Comparison of ENCODE assay signal across 22 cellular contexts in the genomic region with DNA sequence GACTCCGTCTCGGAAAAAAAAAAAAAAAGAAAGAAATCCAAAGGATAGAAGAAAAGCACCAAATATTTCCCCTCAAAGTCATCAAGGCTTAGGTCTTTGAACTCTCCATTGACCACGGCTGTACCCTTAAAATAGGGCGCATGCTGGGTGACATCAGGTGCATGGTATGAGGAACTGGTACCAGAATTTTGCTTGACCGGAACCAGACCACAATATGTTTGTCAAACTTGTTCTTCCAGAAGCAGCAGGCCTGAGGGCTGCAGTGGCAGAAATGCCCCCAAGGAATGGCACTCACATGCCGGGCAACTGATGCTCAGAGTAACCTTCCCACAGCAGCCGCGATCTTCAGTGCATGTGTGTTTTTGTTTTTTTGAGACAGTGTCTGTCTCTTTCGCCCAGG. TPM values are rescaled to one million over a fixed set of nuclear protein-coding genes. Genes with fewer than 3 reads are reported as not detected.
DNase-seq lines count a peak whose midpoint lies in the region; ATAC-seq and TF ChIP-seq lines count a peak whose summit lies in the region.
"Had no signal": no experiment of that assay in that cellular context is flagged by ENCODE, and none has a peak within 500 bp of the region (broad histone marks: within the 10 kb centered on the region; RNA-seq: fewer than 3 reads in every experiment).

No MANE protein-coding gene starts in this region.

- peaks cover 0 to 27% of the 10 kb centered on the region in 2 donors for H3K36me3 ChIP-seq in left lung

- DNase-seq in HK-2 (ENCODE audit: unreplicated experiment) (peak; percentile 36), astrocyte of the hippocampus (ENCODE audit: low read depth, low spot score) (peak; percentile 58), left lung (peak in 1 of 2 donors; percentile 44), ureter (ENCODE audit: low spot score) (peak; percentile 77), SHP77 (lab: John Stamatoyannopoulos, UW) (no peak), H4 (ENCODE audit: low spot score) (no peak)
- DNase-seq in activated naive CD4-positive, alpha-beta T cell treated with anti-CD3 and anti-CD28 coated beads, Interleukin-2, amount 10 ng/mL, durations not matched to agents 7 days and 5 days: no peak
- DNase-seq: activated CD4-positive, alpha-beta memory T cell treated with anti-CD3 and anti-CD28 coated beads for 36 hours; activated naive CD8-positive, alpha-beta T cell treated with anti-CD3 and anti-CD28 coated beads, Interleukin-2, amount 10 ng/mL, durations not matched to agents 7 days and 5 days; activated T-cell treated with anti-CD3 and anti-CD28 coated beads, Interleukin-2, amount 50 U/mL, for 1 hour; dermis blood vessel endothelial cell; glutamatergic neuron; left ventricle myocardium superior; MV-4-11; naive thymus-derived CD4-positive, alpha-beta T cell; NCI-H187 treated with DMSO at 0.1 percent for 48 hours; NCI-H446; stimulated activated CD4-positive, alpha-beta T cell treated with anti-CD3 and anti-CD28 coated beads, Interleukin-2, amount 100 ng/mL, for 48 hours; WERI-Rb-1 had no signal

- H3K27ac Mint-ChIP-seq in activated naive CD4-positive, alpha-beta T cell treated with anti-CD3 and anti-CD28 coated beads, Interleukin-2, amount 10 ng/mL, durations not matched to agents 7 days and 5 days: no peak overlapping the region
- H3K27ac Mint-ChIP-seq: activated CD4-positive, alpha-beta memory T cell treated with anti-CD3 and anti-CD28 coated beads for 36 hours; activated naive CD8-positive, alpha-beta T cell treated with anti-CD3 and anti-CD28 coated beads, Interleukin-2, amount 10 ng/mL, durations not matched to agents 7 days and 5 days; IgD-negative memory B cell; naive thymus-derived CD4-positive, alpha-beta T cell had no signal

- no peaks in the 10 kb centered on the region for H3K27me3 ChIP-seq in left lung
- H3K27me3 ChIP-seq: BLaER1 had no signal

- peak; percentile 81 for ATAC-seq in left lung
- ATAC-seq: left ventricle myocardium superior; naive thymus-derived CD4-positive, alpha-beta T cell; Right ventricle myocardium inferior had no signal

- TF ChIP-seq CTCF in left lung (IDR thresholded peaks at IDR 0.05): no peak

- H3K27me3 Mint-ChIP-seq in activated naive CD4-positive, alpha-beta T cell treated with anti-CD3 and anti-CD28 coated beads, Interleukin-2, amount 10 ng/mL, durations not matched to agents 7 days and 5 days: no peaks in the 10 kb centered on the region
- H3K27me3 Mint-ChIP-seq: activated CD4-positive, alpha-beta memory T cell treated with anti-CD3 and anti-CD28 coated beads for 36 hours; activated naive CD8-positive, alpha-beta T cell treated with anti-CD3 and anti-CD28 coated beads, Interleukin-2, amount 10 ng/mL, durations not matched to agents 7 days and 5 days; IgD-negative memory B cell; naive thymus-derived CD4-positive, alpha-beta T cell had no signal

- H3K9me3 ChIP-seq in left lung: no peaks in the 10 kb centered on the region
- H3K9me3 ChIP-seq: BLaER1 had no signal

- H3K36me3 Mint-ChIP-seq in activated naive CD4-positive, alpha-beta T cell treated with anti-CD3 and anti-CD28 coated beads, Interleukin-2, amount 10 ng/mL, durations not matched to agents 7 days and 5 days: peaks cover 33% of the 10 kb centered on the region

- intact Hi-C loops in left lung (cut with DNase I): no loop called here

- no peaks in the 10 kb centered on the region for H3K4me1 ChIP-seq in left lung

- H3K27ac ChIP-seq in left lung: peak overlapping the region; percentile 20 to 26
- H3K27ac ChIP-seq: BLaER1, WERI-Rb-1 had no signal

- no peaks in the 10 kb centered on the region for H3K9me3 Mint-ChIP-seq in activated naive CD4-positive, alpha-beta T cell treated with anti-CD3 and anti-CD28 coated beads, Interleukin-2, amount 10 ng/mL, durations not matched to agents 7 days and 5 days
- H3K9me3 Mint-ChIP-seq: activated CD4-positive, alpha-beta memory T cell treated with anti-CD3 and anti-CD28 coated beads for 36 hours; activated naive CD8-positive, alpha-beta T cell treated with anti-CD3 and anti-CD28 coated beads, Interleukin-2, amount 10 ng/mL, durations not matched to agents 7 days and 5 days; IgD-negative memory B cell; naive thymus-derived CD4-positive, alpha-beta T cell had no signal

- peaks cover 11% of the 10 kb centered on the region for H3K4me1 Mint-ChIP-seq in activated naive CD4-positive, alpha-beta T cell treated with anti-CD3 and anti-CD28 coated beads, Interleukin-2, amount 10 ng/mL, durations not matched to agents 7 days and 5 days

- no peak overlapping the region for H3K4me3 Mint-ChIP-seq in activated naive CD4-positive, alpha-beta T cell treated with anti-CD3 and anti-CD28 coated beads, Interleukin-2, amount 10 ng/mL, durations not matched to agents 7 days and 5 days
- H3K4me3 Mint-ChIP-seq: activated CD4-positive, alpha-beta memory T cell treated with anti-CD3 and anti-CD28 coated beads for 36 hours; activated naive CD8-positive, alpha-beta T cell treated with anti-CD3 and anti-CD28 coated beads, Interleukin-2, amount 10 ng/mL, durations not matched to agents 7 days and 5 days; IgD-negative memory B cell; naive thymus-derived CD4-positive, alpha-beta T cell had no signal

- H3K4me3 ChIP-seq in left lung: no peak overlapping the region
- H3K4me3 ChIP-seq: BLaER1 had no signal

- CTCF ChIA-PET in activated naive CD4-positive, alpha-beta T cell treated with anti-CD3 and anti-CD28 coated beads, Interleukin-2, amount 10 ng/mL, durations not matched to agents 7 days and 5 days (lab: Charles Lee): no interaction called here

RNA-seq across cellular contexts. Expression of gene RCC1, which starts 21.0 kb away (rescaled TPM):
- total RNA-seq in left lung: 10 to 100 TPM; 35.5 to 36.3 TPM
- total RNA-seq in ureter: 35.1 TPM
- total RNA-seq in H4 (2014; rRNA removed; shearing (Covaris generic)): 63.2 and 65.6 TPM in 2 replicates

RNA-seq across cellular contexts. Expression of gene TRNAU1AP, which starts 26.0 kb away (rescaled TPM):
- total RNA-seq in left lung (10 to 100 TPM; 26.1 to 27.0 TPM), ureter (31.3 TPM)
- total RNA-seq in H4 (2014; rRNA removed; shearing (Covaris generic)): 25.6 and 25.8 TPM in 2 replicates

Comparison
In these comparisons a context has a peak if more than half of its experiments do, and no peak if none do; other contexts are left out.
1. DNase-seq: peak in HK-2 (single experiment), astrocyte of the hippocampus (single experiment) and ureter (single experiment); none in SHP77 (0 of 2), H4 (single experiment) and activated naive CD4-positive, alpha-beta T cell treated with anti-CD3 and anti-CD28 coated beads, Interleukin-2, amount 10 ng/mL, durations not matched to agents 7 days and 5 days (single experiment).